ENCODE assay signal across 18 cellular contexts in the genomic region with DNA sequence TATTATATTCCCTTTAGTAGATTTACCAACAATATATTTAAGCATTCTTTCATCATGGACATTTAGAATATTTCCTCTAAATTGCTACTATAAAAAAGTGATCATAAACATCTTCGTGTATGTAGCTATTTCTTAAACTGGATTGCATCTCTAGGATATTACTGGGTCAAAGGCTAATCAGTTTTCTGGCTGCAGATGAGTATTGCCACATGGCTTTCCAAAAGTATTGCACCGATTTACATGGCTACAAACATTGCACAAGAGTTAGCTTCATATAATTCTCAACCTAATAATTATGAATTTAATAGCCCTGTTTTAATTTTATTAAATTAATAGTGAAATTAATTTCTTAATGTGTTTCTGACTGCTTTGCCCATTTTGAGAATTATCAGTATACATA.
"Had no signal": no experiment of that assay in that cellular context is flagged by ENCODE, and none has a peak within 500 bp of the region (broad histone marks: within the 10 kb centered on the region; RNA-seq: fewer than 3 reads in every experiment).

No MANE protein-coding gene starts in this region.

- H3K27me3 ChIP-seq: foreskin keratinocyte, tibial artery had no signal

- H3K27ac ChIP-seq: dorsolateral prefrontal cortex, foreskin keratinocyte, tibial artery had no signal

- DNase-seq: activated CD4-positive, alpha-beta T cell treated with anti-CD3 and anti-CD28 coated beads, Interleukin-2, amount 50 U/mL, for 48 hours; activated T-cell treated with anti-CD3 and anti-CD28 coated beads for 4 hours; amniotic stem cell; dorsolateral prefrontal cortex; foreskin keratinocyte; hippocampal formation; islet precursor cell; left colon; mammary epithelial cell; midbrain; nephron progenitor cell; nucleus accumbens; stimulated activated CD4-positive, alpha-beta T cell treated with anti-CD3 and anti-CD28 coated beads, Interleukin-2, amount 100 ng/mL, for 24 hours; stimulated activated naive CD4-positive, alpha-beta T cell treated with Interleukin-2 at 50 U/mL for 16 hours; substantia nigra; SW 1271; T-helper 2 cell; tibial artery had no signal

- H3K4me1 ChIP-seq: foreskin keratinocyte had no signal

- H3K9me3 ChIP-seq: tibial artery had no signal

- H3K4me3 ChIP-seq: dorsolateral prefrontal cortex, tibial artery had no signal

- H3K36me3 ChIP-seq: tibial artery had no signal
